In the genomic region with DNA sequence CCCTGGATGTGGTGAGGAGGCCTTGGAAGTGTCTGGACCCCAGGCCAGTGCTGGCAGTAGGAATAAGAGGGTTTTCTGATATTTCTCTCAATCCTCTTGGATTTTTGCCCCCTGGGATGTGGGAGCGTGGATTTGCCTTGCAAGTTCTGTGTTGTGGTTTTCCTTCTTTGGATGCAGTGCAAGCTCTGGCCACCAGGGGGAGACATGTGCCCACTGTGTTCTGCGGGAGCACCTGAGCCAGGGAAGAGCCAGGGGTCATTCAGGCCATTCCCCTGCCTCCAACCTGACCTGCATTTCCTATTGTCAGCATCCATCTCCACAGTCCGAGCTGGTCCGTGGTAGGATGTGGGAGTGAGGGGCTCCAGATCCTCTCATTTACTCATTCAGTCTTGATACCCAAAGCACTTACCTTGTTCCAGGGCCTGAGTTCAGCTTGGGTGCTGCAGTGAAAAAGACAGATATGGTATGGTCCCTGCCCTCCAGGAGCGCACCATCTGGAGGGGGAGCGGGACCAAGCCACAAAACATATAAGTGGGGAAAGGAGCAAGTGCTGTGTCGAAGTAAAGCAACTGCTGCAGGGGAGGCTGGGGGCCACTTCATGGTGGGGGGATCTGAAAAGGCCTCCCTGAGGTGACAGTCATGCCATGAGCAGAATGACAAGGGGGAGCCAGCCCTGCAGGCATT, we compare ENCODE assay signal across 7 cellular contexts.
DNase-seq lines count a peak whose midpoint lies in the region; ATAC-seq, FAIRE-seq and TF ChIP-seq lines count a peak whose summit lies in the region.
"Not testable (repeated sequence)": the region's sequence is repeated elsewhere in the genome, so short reads cannot be mapped to it uniquely, and the experiment has no call there.

No MANE protein-coding gene starts in this region.

- peak; percentile 9; the same call in 1 of the 2 replicates for TF ChIP-seq CTCF in MM.1S (IDR thresholded peaks at IDR 0.05; ENCODE audit: low read length)
- TF ChIP-seq CTCF in GM12878 (IDR thresholded peaks at IDR 0.05 in 2 of 3, conservative IDR thresholded peaks at IDR 0.05 in 1 of 3; ENCODE audit: control insufficient read depth in 2 of 3, extremely low read depth in 1 of 3, insufficient read depth in 1 of 3, low read depth in 3 of 3, low read length in 3 of 3), result not testable (repeated sequence)
- peak in 1 of 4 experiments; percentile 15 for TF ChIP-seq CTCF in gastroesophageal sphincter (IDR thresholded peaks at IDR 0.05)

- TF ChIP-seq EP300 in GM12878 (IDR thresholded peaks at IDR 0.05; ENCODE audit: borderline replicate concordance in 1 of 2, control insufficient read depth in 1 of 2, low read depth in 2 of 2, low read length in 2 of 2); gastroesophageal sphincter (IDR thresholded peaks at IDR 0.05): not testable (repeated sequence)

- H3K9me2 ChIP-seq in MM.1S (replicated peaks; ENCODE audit: insufficient read depth, low read length), result not testable (repeated sequence)

- FAIRE-seq in GM12892 (lab: Jason Lieb, UNC) (peak; percentile 92), GM12878 (lab: Jason Lieb, UNC) (peak; percentile 99)

- not testable (repeated sequence) for H3K27ac ChIP-seq in MM.1S (ENCODE audit: low read length); GM12878 (ENCODE audit: control insufficient read depth, insufficient read depth); gastroesophageal sphincter

- not testable (repeated sequence) for H3K9ac ChIP-seq in MM.1S (ENCODE audit: low read length); GM12878 (ENCODE audit: control insufficient read depth, insufficient read depth, low read length)

- 17% methylated on average over 5 of the region's 7 CpGs for WGBS in GM12878 (ENCODE audit: insufficient coverage, insufficient replicate concordance, low lambda C conversion rate, missing lambda C conversion rate)
- WGBS in gastroesophageal sphincter (ENCODE audit: low coverage in 1 of 2), 2 donors, result 100% methylated on average over 3 of the region's 7 CpGs; no CpG with 5 or more reads in 1 of the 2 donors

- not testable (repeated sequence) for BruUV-seq in GM12878 (replicated peaks; lab: Mats Ljungman, UMichigan)

- H3K27ac Mint-ChIP-seq in T-cell, result not testable (repeated sequence)

- intact Hi-C loops in GM12878 (cut with micrococcal nuclease; ENCODE audit: unreplicated experiment); posterior vena cava (cut with DNase I): not testable (repeated sequence)

- not testable (repeated sequence) for H2AFZ ChIP-seq in MM.1S (ENCODE audit: low read length); GM12878 (ENCODE audit: control insufficient read depth, low read depth, low read length)

- POLR2A ChIA-PET in T-cell (lab: Charles Lee); GM12878 (lab: Charles Lee): not testable (repeated sequence)

- ATAC-seq in T-cell (replicated peaks in 1 of 4) (peak; percentile 46 to 56 (median 52)), GM12878 (peak; percentile 70), gastroesophageal sphincter (peak; percentile 29), left lobe of liver (peak; percentile 82)

- H3K27me3 Mint-ChIP-seq in T-cell, result not testable (repeated sequence)

- TF ChIP-seq POLR2A in GM12892 (IDR thresholded peaks at IDR 0.05; ENCODE audit: low read depth, low read length); GM12878 (IDR thresholded peaks at IDR 0.05; ENCODE audit: low read depth, low read length); gastroesophageal sphincter (IDR thresholded peaks at IDR 0.05): not testable (repeated sequence)

- not testable (repeated sequence) for H3K36me3 ChIP-seq in MM.1S (replicated peaks; ENCODE audit: insufficient read depth, low read length); GM12878 (ENCODE audit: control insufficient read depth in 2 of 2, insufficient read depth in 2 of 2, low read length in 1 of 2); gastroesophageal sphincter

- not testable (repeated sequence) for H3F3A ChIP-seq in MM.1S (ENCODE audit: insufficient read depth, low read length)

- H4K20me1 ChIP-seq in MM.1S (ENCODE audit: insufficient read depth, low read length); GM12878 (ENCODE audit: control insufficient read depth, insufficient read depth): not testable (repeated sequence)

- not testable (repeated sequence) for H3K4me2 ChIP-seq in MM.1S (ENCODE audit: low read depth, low read length); GM12878 (ENCODE audit: control insufficient read depth, insufficient read depth)

- CTCF ChIA-PET in T-cell (lab: Charles Lee); GM12878 (lab: Yijun Ruan, JAX): not testable (repeated sequence)

- H3K27me3 ChIP-seq in MM.1S (replicated peaks; ENCODE audit: insufficient read depth, low read length); GM12878 (replicated peaks in 1 of 2; ENCODE audit: control insufficient read depth in 2 of 2, insufficient read depth in 2 of 2, low read length in 1 of 2); gastroesophageal sphincter: not testable (repeated sequence)

- in situ Hi-C loops in GM12878 (cut with MboI), result not testable (repeated sequence)

- TF ChIP-seq RAD21 in GM12878 (IDR thresholded peaks at IDR 0.05; ENCODE audit: insufficient read depth, low read depth, low read length), result not testable (repeated sequence)

- SMC1A ChIA-PET in GM12878 (lab: Charles Lee; ENCODE audit: uncharacterized antibody, unreplicated experiment), result not testable (repeated sequence)

- RAD21 ChIA-PET in GM12878 (lab: Charles Lee; ENCODE audit: unreplicated experiment), result not testable (repeated sequence)

- H3K9me3 Mint-ChIP-seq in T-cell, result not testable (repeated sequence)

- H3K79me2 ChIP-seq in MM.1S (ENCODE audit: low read length); GM12878 (ENCODE audit: control insufficient read depth, insufficient read depth, low read length): not testable (repeated sequence)

- not testable (repeated sequence) for H3K9me3 ChIP-seq in MM.1S (replicated peaks; ENCODE audit: insufficient read depth, low read length); GM12878 (replicated peaks; ENCODE audit: control insufficient read depth, insufficient read depth, low read length); gastroesophageal sphincter

- not testable (repeated sequence) for H3K4me3 ChIP-seq in MM.1S (ENCODE audit: low read length); GM12878; gastroesophageal sphincter

- H3K36me3 Mint-ChIP-seq in T-cell, result not testable (repeated sequence)

- not testable (repeated sequence) for H3K4me1 ChIP-seq in MM.1S (ENCODE audit: low read length); GM12878 (ENCODE audit: control insufficient read depth, insufficient read depth, low read length); gastroesophageal sphincter

- H3K4me1 Mint-ChIP-seq in T-cell, result not testable (repeated sequence)

- not testable (repeated sequence) for H3K4me3 Mint-ChIP-seq in T-cell

- not testable (repeated sequence) for DNase-seq in GM12892 (ENCODE audit: insufficient read length); MM.1S; T-cell; GM12878 (ENCODE audit: low read depth, low spot score); left lobe of liver (ENCODE audit: low spot score)
- peak; percentile 25 for DNase-seq in posterior vena cava (ENCODE audit: low spot score)

Comparison
In these comparisons a context has a peak if more than half of its experiments do, and no peak if none do; other contexts are left out.
1. ATAC-seq: peak in every context shown above with its lines; median percentile 82 in left lobe of liver; 70 in GM12878; 52 in T-cell; 29 in gastroesophageal sphincter.